2 cellular contexts compared by ENCODE assay signal in genomic region chr1:2543543-2544092, GRCh38.
A peak's percentile ranks its signal among the peaks of the same experiment; 100 is the strongest.
TF ChIP-seq lines count a peak whose summit lies in the region.

No MANE protein-coding gene starts in this region.

TF ChIP-seq in IMR-90, 13 proteins besides CTCF, POLR2A, EP300 and RAD21:
- TF ChIP-seq CHD1 (IDR thresholded peaks at IDR 0.05; ENCODE audit: low read depth, low read length) (no peak), FOS (IDR thresholded peaks at IDR 0.05; ENCODE audit: low read depth, low read length) (no peak), CEBPB (IDR thresholded peaks at IDR 0.05; ENCODE audit: low read depth, low read length) (no peak), RCOR1 (IDR thresholded peaks at IDR 0.05; ENCODE audit: insufficient replicate concordance, low read length) (no peak), BHLHE40 (IDR thresholded peaks at IDR 0.05; ENCODE audit: low read depth, low read length) (no peak), MAZ (IDR thresholded peaks at IDR 0.05; ENCODE audit: borderline replicate concordance, low read depth, low read length) (no peak), USF2 (IDR thresholded peaks at IDR 0.05; ENCODE audit: low read depth, low read length) (no peak), SMC3 (IDR thresholded peaks at IDR 0.05; ENCODE audit: low read depth, low read length) (no peak), MXI1 (IDR thresholded peaks at IDR 0.05; ENCODE audit: borderline replicate concordance, low read depth, low read length) (no peak), NFE2L2 (IDR thresholded peaks at IDR 0.05; ENCODE audit: low read depth, low read length) (no peak), RFX5 (IDR thresholded peaks at IDR 0.05; ENCODE audit: low read depth, low read length) (no peak), MAFK (IDR thresholded peaks at IDR 0.05; ENCODE audit: low read depth, low read length) (no peak)
- TF ChIP-seq, protein P1, sequence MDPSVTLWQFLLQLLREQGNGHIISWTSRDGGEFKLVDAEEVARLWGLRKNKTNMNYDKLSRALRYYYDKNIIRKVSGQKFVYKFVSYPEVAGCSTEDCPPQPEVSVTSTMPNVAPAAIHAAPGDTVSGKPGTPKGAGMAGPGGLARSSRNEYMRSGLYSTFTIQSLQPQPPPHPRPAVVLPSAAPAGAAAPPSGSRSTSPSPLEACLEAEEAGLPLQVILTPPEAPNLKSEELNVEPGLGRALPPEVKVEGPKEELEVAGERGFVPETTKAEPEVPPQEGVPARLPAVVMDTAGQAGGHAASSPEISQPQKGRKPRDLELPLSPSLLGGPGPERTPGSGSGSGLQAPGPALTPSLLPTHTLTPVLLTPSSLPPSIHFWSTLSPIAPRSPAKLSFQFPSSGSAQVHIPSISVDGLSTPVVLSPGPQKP (IDR thresholded peaks at IDR 0.05; ENCODE audit: borderline replicate concordance, low read depth, low read length) = no peak

TF ChIP-seq in GM12878, 131 proteins besides CTCF, POLR2A, EP300 and RAD21:
- TF ChIP-seq, protein P2, sequence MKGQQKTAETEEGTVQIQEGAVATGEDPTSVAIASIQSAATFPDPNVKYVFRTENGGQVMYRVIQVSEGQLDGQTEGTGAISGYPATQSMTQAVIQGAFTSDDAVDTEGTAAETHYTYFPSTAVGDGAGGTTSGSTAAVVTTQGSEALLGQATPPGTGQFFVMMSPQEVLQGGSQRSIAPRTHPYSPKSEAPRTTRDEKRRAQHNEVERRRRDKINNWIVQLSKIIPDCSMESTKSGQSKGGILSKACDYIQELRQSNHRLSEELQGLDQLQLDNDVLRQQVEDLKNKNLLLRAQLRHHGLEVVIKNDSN (IDR thresholded peaks at IDR 0.05; ENCODE audit: borderline replicate concordance, extremely low read length, insufficient read depth, low read depth, low read length) = no peak
- TF ChIP-seq, protein P3, sequence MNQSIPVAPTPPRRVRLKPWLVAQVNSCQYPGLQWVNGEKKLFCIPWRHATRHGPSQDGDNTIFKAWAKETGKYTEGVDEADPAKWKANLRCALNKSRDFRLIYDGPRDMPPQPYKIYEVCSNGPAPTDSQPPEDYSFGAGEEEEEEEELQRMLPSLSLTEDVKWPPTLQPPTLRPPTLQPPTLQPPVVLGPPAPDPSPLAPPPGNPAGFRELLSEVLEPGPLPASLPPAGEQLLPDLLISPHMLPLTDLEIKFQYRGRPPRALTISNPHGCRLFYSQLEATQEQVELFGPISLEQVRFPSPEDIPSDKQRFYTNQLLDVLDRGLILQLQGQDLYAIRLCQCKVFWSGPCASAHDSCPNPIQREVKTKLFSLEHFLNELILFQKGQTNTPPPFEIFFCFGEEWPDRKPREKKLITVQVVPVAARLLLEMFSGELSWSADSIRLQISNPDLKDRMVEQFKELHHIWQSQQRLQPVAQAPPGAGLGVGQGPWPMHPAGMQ (IDR thresholded peaks at IDR 0.05; ENCODE audit: borderline replicate concordance) = no peak
- TF ChIP-seq, protein P4, sequence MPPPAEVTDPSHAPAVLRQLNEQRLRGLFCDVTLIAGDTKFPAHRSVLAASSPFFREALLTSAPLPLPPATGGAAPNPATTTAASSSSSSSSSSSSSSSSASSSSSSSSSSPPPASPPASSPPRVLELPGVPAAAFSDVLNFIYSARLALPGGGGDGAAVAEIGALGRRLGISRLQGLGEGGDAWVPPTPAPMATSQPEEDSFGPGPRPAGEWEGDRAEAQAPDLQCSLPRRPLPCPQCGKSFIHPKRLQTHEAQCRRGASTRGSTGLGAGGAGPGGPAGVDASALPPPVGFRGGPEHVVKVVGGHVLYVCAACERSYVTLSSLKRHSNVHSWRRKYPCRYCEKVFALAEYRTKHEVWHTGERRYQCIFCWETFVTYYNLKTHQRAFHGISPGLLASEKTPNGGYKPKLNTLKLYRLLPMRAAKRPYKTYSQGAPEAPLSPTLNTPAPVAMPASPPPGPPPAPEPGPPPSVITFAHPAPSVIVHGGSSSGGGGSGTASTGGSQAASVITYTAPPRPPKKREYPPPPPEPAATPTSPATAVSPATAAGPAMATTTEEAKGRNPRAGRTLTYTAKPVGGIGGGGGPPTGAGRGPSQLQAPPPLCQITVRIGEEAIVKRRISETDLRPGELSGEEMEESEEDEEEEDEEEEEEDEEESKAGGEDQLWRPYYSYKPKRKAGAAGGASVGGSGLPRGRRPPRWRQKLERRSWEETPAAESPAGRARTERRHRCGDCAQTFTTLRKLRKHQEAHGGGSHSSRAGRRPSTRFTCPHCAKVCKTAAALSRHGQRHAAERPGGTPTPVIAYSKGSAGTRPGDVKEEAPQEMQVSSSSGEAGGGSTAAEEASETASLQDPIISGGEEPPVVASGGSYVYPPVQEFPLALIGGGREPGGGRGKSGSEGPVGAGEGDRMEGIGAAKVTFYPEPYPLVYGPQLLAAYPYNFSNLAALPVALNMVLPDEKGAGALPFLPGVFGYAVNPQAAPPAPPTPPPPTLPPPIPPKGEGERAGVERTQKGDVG (CRISPR knock-in tag; IDR thresholded peaks at IDR 0.05) = no peak
- TF ChIP-seq NBN (IDR thresholded peaks at IDR 0.05) (no peak), ZSCAN29 (IDR thresholded peaks at IDR 0.05) (no peak), ASH2L (IDR thresholded peaks at IDR 0.05; ENCODE audit: borderline replicate concordance, low read depth) (no peak), CHD2 (IDR thresholded peaks at IDR 0.05; ENCODE audit: borderline replicate concordance, low read depth, low read length) (0 out of 2 replicates have a peak, but pooled peaks have one; percentile 21), BHLHE40 (IDR thresholded peaks at IDR 0.05; ENCODE audit: borderline replicate concordance in 1 of 2, low read depth in 2 of 2, low read length in 1 of 2) (0 out of 4 replicates have a peak, but pooled peaks of 1 of the 2 experiments have one; percentile 10), ZNF207 (IDR thresholded peaks at IDR 0.05; ENCODE audit: borderline replicate concordance) (no peak), CBX3 (IDR thresholded peaks at IDR 0.05; ENCODE audit: borderline replicate concordance, low read depth) (no peak), DPF2 (IDR thresholded peaks at IDR 0.05) (0 out of 2 replicates have a peak, but pooled peaks have one; percentile 29)
- TF ChIP-seq, protein P5, sequence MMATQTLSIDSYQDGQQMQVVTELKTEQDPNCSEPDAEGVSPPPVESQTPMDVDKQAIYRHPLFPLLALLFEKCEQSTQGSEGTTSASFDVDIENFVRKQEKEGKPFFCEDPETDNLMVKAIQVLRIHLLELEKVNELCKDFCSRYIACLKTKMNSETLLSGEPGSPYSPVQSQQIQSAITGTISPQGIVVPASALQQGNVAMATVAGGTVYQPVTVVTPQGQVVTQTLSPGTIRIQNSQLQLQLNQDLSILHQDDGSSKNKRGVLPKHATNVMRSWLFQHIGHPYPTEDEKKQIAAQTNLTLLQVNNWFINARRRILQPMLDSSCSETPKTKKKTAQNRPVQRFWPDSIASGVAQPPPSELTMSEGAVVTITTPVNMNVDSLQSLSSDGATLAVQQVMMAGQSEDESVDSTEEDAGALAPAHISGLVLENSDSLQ (IDR thresholded peaks at IDR 0.05) = peak; percentile 59
TF ChIP-seq in GM12878: peak in this region for 4.
